16 cellular contexts compared by ENCODE assay signal in genomic region chr17:28178800-28179199, GRCh38.
"Had no signal": no experiment of that assay in that cellular context is flagged by ENCODE, and none has a peak within 500 bp of the region (broad histone marks: within the 10 kb centered on the region; RNA-seq: fewer than 3 reads in every experiment).

No MANE protein-coding gene starts in this region.

- H3K4me3 ChIP-seq: gastroesophageal sphincter, left ventricle myocardium inferior, prostate gland, thoracic aorta, upper lobe of right lung had no signal

- H3K9me3 ChIP-seq: gastroesophageal sphincter, left ventricle myocardium inferior, prostate gland, thoracic aorta, upper lobe of right lung had no signal

- H3K36me3 ChIP-seq: prostate gland had no signal

- ATAC-seq: gastroesophageal sphincter, natural killer cell, sciatic nerve, upper lobe of right lung had no signal

- DNase-seq: activated CD4-positive, alpha-beta T cell treated with anti-CD3 and anti-CD28 coated beads, Interleukin-2, amount 10 ng/mL, durations not matched to agents 7 days and 5 days; activated CD4-positive, CD25-positive, alpha-beta regulatory T cell; activated CD8-positive, alpha-beta memory T cell treated with anti-CD3 and anti-CD28 coated beads for 24 hours; activated naive CD4-positive, alpha-beta T cell; activated naive CD8-positive, alpha-beta T cell treated with anti-CD3 and anti-CD28 coated beads, Interleukin-2, amount 10 ng/mL, durations not matched to agents 7 days and 5 days; brain microvascular endothelial cell; cerebellar nuclear complex; effector memory CD4-positive, alpha-beta T cell; left ventricle myocardium inferior; natural killer cell; upper lobe of right lung had no signal

- H3K27me3 ChIP-seq: brain microvascular endothelial cell, gastroesophageal sphincter, upper lobe of right lung had no signal

- H3K27ac ChIP-seq: brain microvascular endothelial cell, epithelial cell of prostate, gastroesophageal sphincter, left ventricle myocardium inferior, prostate gland, thoracic aorta, upper lobe of right lung had no signal

- H3K4me1 ChIP-seq: left ventricle myocardium inferior, prostate gland, upper lobe of right lung had no signal
